Comparison of ENCODE assay signal across 24 cellular contexts in the genomic region with DNA sequence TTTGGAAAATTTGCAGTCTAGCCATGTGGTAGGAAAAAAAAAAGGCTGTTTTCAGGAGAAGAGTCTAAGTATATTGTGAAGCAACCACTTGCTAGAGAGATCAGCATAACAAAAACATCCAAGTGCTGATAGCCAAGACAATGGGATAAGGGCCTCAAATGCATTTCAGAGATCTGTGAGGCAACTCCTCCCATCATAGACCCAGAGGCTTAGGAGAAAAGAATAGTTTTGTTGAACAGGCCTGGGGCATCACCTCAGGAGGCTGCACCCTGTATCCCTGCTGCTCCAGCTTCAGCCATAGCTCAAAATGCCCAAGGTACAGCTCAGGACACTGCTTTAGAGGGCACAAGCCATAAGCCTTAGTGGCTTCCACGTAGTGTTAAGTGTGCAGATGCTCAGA. TPM values are rescaled to one million over a fixed set of nuclear protein-coding genes. Genes with fewer than 3 reads are reported as not detected.
"Had no signal": no experiment of that assay in that cellular context is flagged by ENCODE, and none has a peak within 500 bp of the region (broad histone marks: within the 10 kb centered on the region; RNA-seq: fewer than 3 reads in every experiment).

No MANE protein-coding gene starts in this region.

- H3K4me1 ChIP-seq: SJSA1 had no signal

- H3K27me3 ChIP-seq: MG63, SJSA1 had no signal

- H3K36me3 Mint-ChIP-seq: activated CD4-positive, alpha-beta memory T cell treated with anti-CD3 and anti-CD28 coated beads for 36 hours; activated naive CD8-positive, alpha-beta T cell; brain had no signal

- H3K4me3 ChIP-seq: MG63, SJSA1 had no signal

- DNase-seq: activated B cell treated with CpG ODN at 0.5 μM for 24 hours; activated CD4-positive, alpha-beta memory T cell treated with anti-CD3 and anti-CD28 coated beads for 36 hours; activated CD4-positive, alpha-beta T cell treated with anti-CD3 and anti-CD28 coated beads, Interleukin-2, amount 10 ng/mL, durations not matched to agents 7 days and 5 days; activated CD8-positive, alpha-beta memory T cell treated with anti-CD3 and anti-CD28 coated beads for 24 hours; activated effector memory CD4-positive, alpha-beta T cell treated with anti-CD3 and anti-CD28 coated beads, Interleukin-2, amount 50 U/mL, for 16 hours; activated naive CD4-positive, alpha-beta T cell treated with Interleukin-2 at 50 U/mL for 16 hours; activated T-cell treated with anti-CD3 and anti-CD28 coated beads, Interleukin-2, amount 50 U/mL, for 4 hours; amygdala; MG63; NCI-H1105; NCI-H1436 treated with DMSO at 0.1 percent for 48 hours; NCI-H187; NCI-H2081; NCI-H446; NCI-H524; PC-3; SHP77; SW 1271 had no signal

- H3K27me3 Mint-ChIP-seq: activated B cell treated with CpG ODN at 0.5 μM for 24 hours; activated CD4-positive, alpha-beta memory T cell treated with anti-CD3 and anti-CD28 coated beads for 36 hours; activated CD4-positive, alpha-beta T cell treated with anti-CD3 and anti-CD28 coated beads, Interleukin-2, amount 10 ng/mL, durations not matched to agents 7 days and 5 days; activated naive CD8-positive, alpha-beta T cell; brain; central memory CD8-positive, alpha-beta T cell had no signal

- H3K27ac ChIP-seq: SJSA1 had no signal

- H3K4me3 Mint-ChIP-seq: activated B cell treated with CpG ODN at 0.5 μM for 24 hours; activated CD4-positive, alpha-beta memory T cell treated with anti-CD3 and anti-CD28 coated beads for 36 hours; activated CD4-positive, alpha-beta T cell treated with anti-CD3 and anti-CD28 coated beads, Interleukin-2, amount 10 ng/mL, durations not matched to agents 7 days and 5 days; activated naive CD8-positive, alpha-beta T cell; activated T-cell treated with anti-CD3 and anti-CD28 coated beads, Interleukin-2, amount 50 U/mL, for 4 hours; brain; central memory CD8-positive, alpha-beta T cell had no signal

- H3K36me3 ChIP-seq: MG63, SJSA1 had no signal

- H3K9me3 Mint-ChIP-seq: activated CD4-positive, alpha-beta memory T cell treated with anti-CD3 and anti-CD28 coated beads for 36 hours; activated CD4-positive, alpha-beta T cell treated with anti-CD3 and anti-CD28 coated beads, Interleukin-2, amount 10 ng/mL, durations not matched to agents 7 days and 5 days; activated T-cell treated with anti-CD3 and anti-CD28 coated beads, Interleukin-2, amount 50 U/mL, for 4 hours; brain; central memory CD8-positive, alpha-beta T cell had no signal

- H3K9me3 ChIP-seq: MG63, SJSA1 had no signal

- H3K27ac Mint-ChIP-seq: activated B cell treated with CpG ODN at 0.5 μM for 24 hours; activated CD4-positive, alpha-beta memory T cell treated with anti-CD3 and anti-CD28 coated beads for 36 hours; activated CD4-positive, alpha-beta T cell treated with anti-CD3 and anti-CD28 coated beads, Interleukin-2, amount 10 ng/mL, durations not matched to agents 7 days and 5 days; activated naive CD8-positive, alpha-beta T cell; brain had no signal

- H3K4me1 Mint-ChIP-seq: brain had no signal

- ATAC-seq: activated T-cell treated with anti-CD3 and anti-CD28 coated beads, Interleukin-2, amount 50 U/mL, for 4 hours; PC-3; SK-N-SH treated with all-trans-retinoic acid at 6 μM for 48 hours had no signal

RNA-seq across cellular contexts. Expression of gene GPR174, which starts 13.6 kb away (rescaled TPM):
- total RNA-seq: astrocyte, PC-3, SJSA1 had no signal
